Comparison of ENCODE assay signal across 1 cellular context in the genomic region with DNA sequence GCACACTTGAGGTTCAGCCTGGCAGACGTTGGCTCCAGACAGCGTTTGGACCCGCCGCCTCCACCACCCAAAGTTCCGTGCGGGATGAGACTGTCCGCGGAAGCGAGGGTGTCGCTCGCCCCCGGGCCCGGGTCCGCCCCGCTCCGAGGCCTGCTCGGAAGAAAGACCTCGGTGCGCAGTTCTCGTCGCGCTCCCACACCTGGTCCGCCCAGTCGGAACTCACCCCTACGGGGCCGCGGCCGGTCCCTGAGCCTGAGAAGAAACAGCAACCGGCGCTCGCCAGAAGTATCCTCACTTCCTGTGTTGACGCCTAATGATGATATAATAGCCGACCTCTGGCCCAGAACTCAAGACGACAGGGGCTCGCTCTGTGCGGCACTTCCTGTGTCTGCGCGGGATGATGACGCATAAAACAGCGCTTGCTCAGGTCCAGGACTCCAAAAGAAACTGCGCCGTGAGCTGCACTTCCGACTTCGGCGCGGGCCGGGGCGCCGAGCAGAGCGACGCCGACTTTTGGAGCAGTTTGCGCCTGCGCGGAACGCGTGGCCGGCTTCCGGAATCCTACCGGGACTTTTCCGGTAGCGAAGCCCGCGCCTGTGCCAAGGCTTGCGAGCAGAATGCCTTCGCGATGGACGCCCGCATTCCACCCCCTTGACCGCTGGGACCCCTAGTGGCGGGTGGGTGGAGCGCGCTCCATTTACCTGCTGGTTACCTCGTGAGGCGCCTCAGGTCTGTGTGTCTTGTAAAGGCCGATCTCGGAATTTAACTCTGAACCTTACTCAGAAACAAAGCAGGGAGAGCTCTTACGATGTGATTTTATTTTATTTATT.
TF ChIP-seq lines count a peak whose summit lies in the region.

A gene (minus strand): TSS at position 323 of the 830 bp plus-strand sequence. CDS start 1,539 bp downstream, outside the sequence.

TF ChIP-seq in HEK293, 187 proteins besides CTCF, POLR2A, EP300 and RAD21 (continued from another document):
- TF ChIP-seq, protein P1, sequence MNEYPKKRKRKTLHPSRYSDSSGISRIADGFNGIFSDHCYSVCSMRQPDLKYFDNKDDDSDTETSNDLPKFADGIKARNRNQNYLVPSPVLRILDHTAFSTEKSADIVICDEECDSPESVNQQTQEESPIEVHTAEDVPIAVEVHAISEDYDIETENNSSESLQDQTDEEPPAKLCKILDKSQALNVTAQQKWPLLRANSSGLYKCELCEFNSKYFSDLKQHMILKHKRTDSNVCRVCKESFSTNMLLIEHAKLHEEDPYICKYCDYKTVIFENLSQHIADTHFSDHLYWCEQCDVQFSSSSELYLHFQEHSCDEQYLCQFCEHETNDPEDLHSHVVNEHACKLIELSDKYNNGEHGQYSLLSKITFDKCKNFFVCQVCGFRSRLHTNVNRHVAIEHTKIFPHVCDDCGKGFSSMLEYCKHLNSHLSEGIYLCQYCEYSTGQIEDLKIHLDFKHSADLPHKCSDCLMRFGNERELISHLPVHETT (tag by site-specific recombination; IDR thresholded peaks at IDR 0.05) = peak; percentile 70; the same call in 1 of the 2 replicates
- TF ChIP-seq, protein P2, sequence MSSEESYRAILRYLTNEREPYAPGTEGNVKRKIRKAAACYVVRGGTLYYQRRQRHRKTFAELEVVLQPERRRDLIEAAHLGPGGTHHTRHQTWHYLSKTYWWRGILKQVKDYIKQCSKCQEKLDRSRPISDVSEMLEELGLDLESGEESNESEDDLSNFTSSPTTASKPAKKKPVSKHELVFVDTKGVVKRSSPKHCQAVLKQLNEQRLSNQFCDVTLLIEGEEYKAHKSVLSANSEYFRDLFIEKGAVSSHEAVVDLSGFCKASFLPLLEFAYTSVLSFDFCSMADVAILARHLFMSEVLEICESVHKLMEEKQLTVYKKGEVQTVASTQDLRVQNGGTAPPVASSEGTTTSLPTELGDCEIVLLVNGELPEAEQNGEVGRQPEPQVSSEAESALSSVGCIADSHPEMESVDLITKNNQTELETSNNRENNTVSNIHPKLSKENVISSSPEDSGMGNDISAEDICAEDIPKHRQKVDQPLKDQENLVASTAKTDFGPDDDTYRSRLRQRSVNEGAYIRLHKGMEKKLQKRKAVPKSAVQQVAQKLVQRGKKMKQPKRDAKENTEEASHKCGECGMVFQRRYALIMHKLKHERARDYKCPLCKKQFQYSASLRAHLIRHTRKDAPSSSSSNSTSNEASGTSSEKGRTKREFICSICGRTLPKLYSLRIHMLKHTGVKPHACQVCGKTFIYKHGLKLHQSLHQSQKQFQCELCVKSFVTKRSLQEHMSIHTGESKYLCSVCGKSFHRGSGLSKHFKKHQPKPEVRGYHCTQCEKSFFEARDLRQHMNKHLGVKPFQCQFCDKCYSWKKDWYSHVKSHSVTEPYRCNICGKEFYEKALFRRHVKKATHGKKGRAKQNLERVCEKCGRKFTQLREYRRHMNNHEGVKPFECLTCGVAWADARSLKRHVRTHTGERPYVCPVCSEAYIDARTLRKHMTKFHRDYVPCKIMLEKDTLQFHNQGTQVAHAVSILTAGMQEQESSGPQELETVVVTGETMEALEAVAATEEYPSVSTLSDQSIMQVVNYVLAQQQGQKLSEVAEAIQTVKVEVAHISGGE (tag by site-specific recombination; conservative IDR thresholded peaks at IDR 0.05; ENCODE audit: low read depth) = peak; percentile 96
- TF ChIP-seq ZNF600 (tag by site-specific recombination; IDR thresholded peaks at IDR 0.05) (peak; percentile 85), SP3 (tag by site-specific recombination; IDR thresholded peaks at IDR 0.05) (peak; percentile 35), ZNF324 (tag by site-specific recombination; IDR thresholded peaks at IDR 0.05) (peak; percentile 41; the same call in 1 of the 2 replicates), ZEB2 (tag by site-specific recombination; IDR thresholded peaks at IDR 0.05) (peak; percentile 98), ZNF335 (tag by site-specific recombination; conservative IDR thresholded peaks at IDR 0.05) (peak; percentile 86), ZBTB21 (tag by site-specific recombination; IDR thresholded peaks at IDR 0.05) (peak; percentile 90), ZXDB (tag by site-specific recombination; IDR thresholded peaks at IDR 0.05) (peak; percentile 98), KLF16 (tag by site-specific recombination; IDR thresholded peaks at IDR 0.05) (peak; percentile 56; the same call in 1 of the 2 replicates), ZBTB8A (tag by site-specific recombination; IDR thresholded peaks at IDR 0.05) (peak; percentile 80), ZSCAN30 (tag by site-specific recombination; IDR thresholded peaks at IDR 0.05) (0 out of 2 replicates have a peak, but pooled peaks have one; percentile 22), ZNF501 (tag by site-specific recombination; IDR thresholded peaks at IDR 0.05) (peak; percentile 81; the same call in 1 of the 2 replicates), SP2 (tag by site-specific recombination; IDR thresholded peaks at IDR 0.05) (peak; percentile 73), KLF10 (tag by site-specific recombination; IDR thresholded peaks at IDR 0.05) (peak; percentile 86), ZNF391 (tag by site-specific recombination; IDR thresholded peaks at IDR 0.05; ENCODE audit: borderline replicate concordance, low read depth) (peak; percentile 18; the same call in 1 of the 2 replicates), ZNF341 (tag by site-specific recombination; IDR thresholded peaks at IDR 0.05; ENCODE audit: low read depth) (peak; percentile 49), ZNF629 (tag by site-specific recombination; IDR thresholded peaks at IDR 0.05) (peak; percentile 98), ZBTB20 (tag by site-specific recombination; IDR thresholded peaks at IDR 0.05) (peak; percentile 81), ZBTB17 (tag by site-specific recombination; IDR thresholded peaks at IDR 0.05) (peak; percentile 90), SP7 (tag by site-specific recombination; IDR thresholded peaks at IDR 0.05) (peak; percentile 54)
- TF ChIP-seq, protein P3, sequence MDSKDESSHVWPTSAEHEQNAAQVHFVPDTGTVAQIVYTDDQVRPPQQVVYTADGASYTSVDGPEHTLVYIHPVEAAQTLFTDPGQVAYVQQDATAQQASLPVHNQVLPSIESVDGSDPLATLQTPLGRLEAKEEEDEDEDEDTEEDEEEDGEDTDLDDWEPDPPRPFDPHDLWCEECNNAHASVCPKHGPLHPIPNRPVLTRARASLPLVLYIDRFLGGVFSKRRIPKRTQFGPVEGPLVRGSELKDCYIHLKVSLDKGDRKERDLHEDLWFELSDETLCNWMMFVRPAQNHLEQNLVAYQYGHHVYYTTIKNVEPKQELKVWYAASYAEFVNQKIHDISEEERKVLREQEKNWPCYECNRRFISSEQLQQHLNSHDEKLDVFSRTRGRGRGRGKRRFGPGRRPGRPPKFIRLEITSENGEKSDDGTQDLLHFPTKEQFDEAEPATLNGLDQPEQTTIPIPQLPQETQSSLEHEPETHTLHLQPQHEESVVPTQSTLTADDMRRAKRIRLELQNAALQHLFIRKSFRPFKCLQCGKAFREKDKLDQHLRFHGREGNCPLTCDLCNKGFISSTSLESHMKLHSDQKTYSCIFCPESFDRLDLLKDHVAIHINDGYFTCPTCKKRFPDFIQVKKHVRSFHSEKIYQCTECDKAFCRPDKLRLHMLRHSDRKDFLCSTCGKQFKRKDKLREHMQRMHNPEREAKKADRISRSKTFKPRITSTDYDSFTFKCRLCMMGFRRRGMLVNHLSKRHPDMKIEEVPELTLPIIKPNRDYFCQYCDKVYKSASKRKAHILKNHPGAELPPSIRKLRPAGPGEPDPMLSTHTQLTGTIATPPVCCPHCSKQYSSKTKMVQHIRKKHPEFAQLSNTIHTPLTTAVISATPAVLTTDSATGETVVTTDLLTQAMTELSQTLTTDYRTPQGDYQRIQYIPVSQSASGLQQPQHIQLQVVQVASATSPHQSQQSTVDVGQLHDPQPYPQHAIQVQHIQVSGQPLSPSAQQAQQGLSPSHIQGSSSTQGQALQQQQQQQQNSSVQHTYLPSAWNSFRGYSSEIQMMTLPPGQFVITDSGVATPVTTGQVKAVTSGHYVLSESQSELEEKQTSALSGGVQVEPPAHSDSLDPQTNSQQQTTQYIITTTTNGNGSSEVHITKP (tag by site-specific recombination; IDR thresholded peaks at IDR 0.05) = peak; percentile 44; the same call in 1 of the 2 replicates
- TF ChIP-seq, protein P4, sequence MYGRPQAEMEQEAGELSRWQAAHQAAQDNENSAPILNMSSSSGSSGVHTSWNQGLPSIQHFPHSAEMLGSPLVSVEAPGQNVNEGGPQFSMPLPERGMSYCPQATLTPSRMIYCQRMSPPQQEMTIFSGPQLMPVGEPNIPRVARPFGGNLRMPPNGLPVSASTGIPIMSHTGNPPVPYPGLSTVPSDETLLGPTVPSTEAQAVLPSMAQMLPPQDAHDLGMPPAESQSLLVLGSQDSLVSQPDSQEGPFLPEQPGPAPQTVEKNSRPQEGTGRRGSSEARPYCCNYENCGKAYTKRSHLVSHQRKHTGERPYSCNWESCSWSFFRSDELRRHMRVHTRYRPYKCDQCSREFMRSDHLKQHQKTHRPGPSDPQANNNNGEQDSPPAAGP (tag by site-specific recombination; IDR thresholded peaks at IDR 0.05) = peak; percentile 46; the same call in 1 of the 2 replicates
- TF ChIP-seq, protein P5, sequence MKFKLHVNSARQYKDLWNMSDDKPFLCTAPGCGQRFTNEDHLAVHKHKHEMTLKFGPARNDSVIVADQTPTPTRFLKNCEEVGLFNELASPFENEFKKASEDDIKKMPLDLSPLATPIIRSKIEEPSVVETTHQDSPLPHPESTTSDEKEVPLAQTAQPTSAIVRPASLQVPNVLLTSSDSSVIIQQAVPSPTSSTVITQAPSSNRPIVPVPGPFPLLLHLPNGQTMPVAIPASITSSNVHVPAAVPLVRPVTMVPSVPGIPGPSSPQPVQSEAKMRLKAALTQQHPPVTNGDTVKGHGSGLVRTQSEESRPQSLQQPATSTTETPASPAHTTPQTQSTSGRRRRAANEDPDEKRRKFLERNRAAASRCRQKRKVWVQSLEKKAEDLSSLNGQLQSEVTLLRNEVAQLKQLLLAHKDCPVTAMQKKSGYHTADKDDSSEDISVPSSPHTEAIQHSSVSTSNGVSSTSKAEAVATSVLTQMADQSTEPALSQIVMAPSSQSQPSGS (tag by site-specific recombination; IDR thresholded peaks at IDR 0.05; ENCODE audit: low read depth) = peak; percentile 34
- TF ChIP-seq, protein P6, sequence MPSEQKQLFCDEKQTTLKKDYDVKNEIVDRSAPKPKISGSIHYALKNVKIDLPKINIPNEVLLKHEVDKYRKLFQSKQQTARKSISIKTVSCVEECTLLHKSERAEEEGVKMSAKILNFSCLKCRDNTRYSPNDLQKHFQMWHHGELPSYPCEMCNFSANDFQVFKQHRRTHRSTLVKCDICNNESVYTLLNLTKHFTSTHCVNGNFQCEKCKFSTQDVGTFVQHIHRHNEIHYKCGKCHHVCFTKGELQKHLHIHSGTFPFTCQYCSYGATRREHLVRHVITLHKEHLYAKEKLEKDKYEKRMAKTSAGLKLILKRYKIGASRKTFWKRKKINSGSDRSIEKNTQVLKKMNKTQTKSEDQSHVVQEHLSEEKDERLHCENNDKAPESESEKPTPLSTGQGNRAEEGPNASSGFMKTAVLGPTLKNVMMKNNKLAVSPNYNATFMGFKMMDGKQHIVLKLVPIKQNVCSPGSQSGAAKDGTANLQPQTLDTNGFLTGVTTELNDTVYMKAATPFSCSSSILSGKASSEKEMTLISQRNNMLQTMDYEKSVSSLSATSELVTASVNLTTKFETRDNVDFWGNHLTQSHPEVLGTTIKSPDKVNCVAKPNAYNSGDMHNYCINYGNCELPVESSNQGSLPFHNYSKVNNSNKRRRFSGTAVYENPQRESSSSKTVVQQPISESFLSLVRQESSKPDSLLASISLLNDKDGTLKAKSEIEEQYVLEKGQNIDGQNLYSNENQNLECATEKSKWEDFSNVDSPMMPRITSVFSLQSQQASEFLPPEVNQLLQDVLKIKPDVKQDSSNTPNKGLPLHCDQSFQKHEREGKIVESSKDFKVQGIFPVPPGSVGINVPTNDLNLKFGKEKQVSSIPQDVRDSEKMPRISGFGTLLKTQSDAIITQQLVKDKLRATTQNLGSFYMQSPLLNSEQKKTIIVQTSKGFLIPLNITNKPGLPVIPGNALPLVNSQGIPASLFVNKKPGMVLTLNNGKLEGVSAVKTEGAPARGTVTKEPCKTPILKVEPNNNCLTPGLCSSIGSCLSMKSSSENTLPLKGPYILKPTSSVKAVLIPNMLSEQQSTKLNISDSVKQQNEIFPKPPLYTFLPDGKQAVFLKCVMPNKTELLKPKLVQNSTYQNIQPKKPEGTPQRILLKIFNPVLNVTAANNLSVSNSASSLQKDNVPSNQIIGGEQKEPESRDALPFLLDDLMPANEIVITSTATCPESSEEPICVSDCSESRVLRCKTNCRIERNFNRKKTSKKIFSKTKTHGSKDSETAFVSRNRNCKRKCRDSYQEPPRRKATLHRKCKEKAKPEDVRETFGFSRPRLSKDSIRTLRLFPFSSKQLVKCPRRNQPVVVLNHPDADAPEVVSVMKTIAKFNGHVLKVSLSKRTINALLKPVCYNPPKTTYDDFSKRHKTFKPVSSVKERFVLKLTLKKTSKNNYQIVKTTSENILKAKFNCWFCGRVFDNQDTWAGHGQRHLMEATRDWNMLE (tag by site-specific recombination; conservative IDR thresholded peaks at IDR 0.05; ENCODE audit: low read depth) = peak; percentile 74
